Comparison of ENCODE assay signal across 11 cellular contexts in the genomic region with DNA sequence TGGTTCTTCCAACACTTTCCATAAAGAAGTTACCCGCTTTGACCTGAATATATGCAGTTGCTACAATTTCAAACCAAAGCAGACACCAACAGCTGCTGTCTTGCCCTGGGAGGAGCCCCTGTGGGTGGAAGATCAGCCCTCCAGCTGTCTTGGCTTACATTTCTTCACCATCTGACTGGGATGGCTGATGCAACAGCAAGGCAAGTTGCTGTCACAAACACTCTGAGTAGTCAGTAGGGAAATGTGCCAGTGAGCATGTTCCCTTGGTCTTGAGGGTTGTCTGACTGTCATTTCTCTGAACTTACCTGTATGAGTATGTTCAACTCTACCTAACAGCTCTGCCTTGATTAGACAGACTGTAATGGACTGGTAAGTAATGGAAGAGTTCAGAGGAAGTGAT.
DNase-seq lines count a peak whose midpoint lies in the region; ATAC-seq and TF ChIP-seq lines count a peak whose summit lies in the region.
"Had no signal": no experiment of that assay in that cellular context is flagged by ENCODE, and none has a peak within 500 bp of the region (broad histone marks: within the 10 kb centered on the region; RNA-seq: fewer than 3 reads in every experiment).

No MANE protein-coding gene starts in this region.

- H3K27me3 Mint-ChIP-seq in activated naive CD4-positive, alpha-beta T cell treated with anti-CD3 and anti-CD28 coated beads for 36 hours (ENCODE audit: low read depth), result peaks cover 17% of the 10 kb centered on the region
- H3K27me3 Mint-ChIP-seq in stimulated activated naive CD8-positive, alpha-beta T cell treated with anti-CD3 and anti-CD28 coated beads, Interleukin-15, amount 100 ng/mL, for 72 hours, result peaks cover 11% of the 10 kb centered on the region

- H3K27ac Mint-ChIP-seq in activated naive CD4-positive, alpha-beta T cell treated with anti-CD3 and anti-CD28 coated beads for 36 hours, result peak overlapping the region; percentile 72
- H3K27ac Mint-ChIP-seq in stimulated activated naive CD8-positive, alpha-beta T cell treated with anti-CD3 and anti-CD28 coated beads, Interleukin-15, amount 100 ng/mL, for 72 hours, result peak overlapping the region; percentile 91 to 96
- H3K27ac Mint-ChIP-seq: natural killer cell had no signal

- intact Hi-C loops in activated naive CD4-positive, alpha-beta T cell treated with anti-CD3 and anti-CD28 coated beads for 36 hours (cut with micrococcal nuclease), result loop anchor here (10.0 kb wide), 1 partner anchor 445 kb away; no protein-coding TSS in a partner anchor
- intact Hi-C loops in transverse colon (cut with DNase I; ENCODE audit: low total_unique reads), result no loop called here

- H3K4me3 Mint-ChIP-seq in activated naive CD4-positive, alpha-beta T cell treated with anti-CD3 and anti-CD28 coated beads for 36 hours, result no peak overlapping the region
- H3K4me3 Mint-ChIP-seq in stimulated activated naive CD8-positive, alpha-beta T cell treated with anti-CD3 and anti-CD28 coated beads, Interleukin-15, amount 100 ng/mL, for 72 hours, result no peak overlapping the region
- H3K4me3 Mint-ChIP-seq: natural killer cell had no signal

- no peaks in the 10 kb centered on the region for H3K36me3 Mint-ChIP-seq in activated naive CD4-positive, alpha-beta T cell treated with anti-CD3 and anti-CD28 coated beads for 36 hours (ENCODE audit: low read depth)
- H3K36me3 Mint-ChIP-seq: natural killer cell had no signal

- no peaks in the 10 kb centered on the region for H3K27me3 ChIP-seq in transverse colon
- H3K27me3 ChIP-seq: BLaER1 treated with 17β-estradiol and CSF1 and Interleukin-3, amounts not matched to agents 10 nM and 100 nM had no signal

- in situ Hi-C loops in transverse colon (cut with MboI; ENCODE audit: low pct_ligation_motif_present in 1 of 4, low pct_unique_long_range_greater_than_20kb in 1 of 4, low sequenced_read_pairs in 3 of 4), result no loop called here

- peak; percentile 67 for DNase-seq in activated naive CD4-positive, alpha-beta T cell treated with anti-CD3 and anti-CD28 coated beads for 36 hours
- no peak for DNase-seq in activated naive CD4-positive, alpha-beta T cell (lab: John Stamatoyannopoulos, UW)
- DNase-seq in NCI-H460 (ENCODE audit: extremely low read depth, low read depth) (peak; percentile 26), epithelial cell of esophagus (ENCODE audit: low read depth) (peak; percentile 66), pons (ENCODE audit: low spot score) (no peak), transverse colon (no peak)
- DNase-seq in stimulated activated naive CD8-positive, alpha-beta T cell treated with anti-CD3 and anti-CD28 coated beads, Interleukin-15, amount 100 ng/mL, for 72 hours, result peak; percentile 28 to 70
- DNase-seq: activated CD4-positive, CD25-positive, alpha-beta regulatory T cell; natural killer cell had no signal

- TF ChIP-seq CTCF in epithelial cell of esophagus (IDR thresholded peaks at IDR 0.05; ENCODE audit: insufficient read depth, low read depth, low read length, missing control alignments), result no peak
- TF ChIP-seq CTCF in transverse colon (IDR thresholded peaks at IDR 0.05), result no peak

- H3K4me3 ChIP-seq in epithelial cell of esophagus (ENCODE audit: low read length) (no peak overlapping the region), transverse colon (no peak overlapping the region)
- H3K4me3 ChIP-seq: BLaER1 treated with 17β-estradiol and CSF1 and Interleukin-3, amounts not matched to agents 10 nM and 100 nM had no signal

- TF ChIP-seq EP300 in transverse colon (IDR thresholded peaks at IDR 0.05; ENCODE audit: low read depth), result no peak

- H3K36me3 ChIP-seq in transverse colon, result no peaks in the 10 kb centered on the region
- H3K36me3 ChIP-seq: BLaER1 treated with 17β-estradiol and CSF1 and Interleukin-3, amounts not matched to agents 10 nM and 100 nM had no signal

- WGBS in transverse colon (ENCODE audit: low coverage in 1 of 2), 2 donors, result 94% methylated on average over 1 of the region's 1 CpG; no CpG with 5 or more reads in 1 of the 2 donors

- CTCF ChIA-PET in activated naive CD4-positive, alpha-beta T cell treated with anti-CD3 and anti-CD28 coated beads for 36 hours (lab: Charles Lee), result interaction anchor here (0.7 kb wide), 1 partner anchor 1059 kb away, joined by 4 read pairs; no protein-coding TSS in a partner anchor

- peaks cover 0 to 6% (median under 1%) of the 10 kb centered on the region in 4 donors for H3K4me1 ChIP-seq in transverse colon

- H3K4me1 Mint-ChIP-seq in activated naive CD4-positive, alpha-beta T cell treated with anti-CD3 and anti-CD28 coated beads for 36 hours (ENCODE audit: low read depth), result peaks cover 4% of the 10 kb centered on the region
- peaks cover 9% of the 10 kb centered on the region for H3K4me1 Mint-ChIP-seq in stimulated activated naive CD8-positive, alpha-beta T cell treated with anti-CD3 and anti-CD28 coated beads, Interleukin-15, amount 100 ng/mL, for 72 hours
- H3K4me1 Mint-ChIP-seq: natural killer cell had no signal

- H3K9me3 Mint-ChIP-seq in activated naive CD4-positive, alpha-beta T cell treated with anti-CD3 and anti-CD28 coated beads for 36 hours, result no peaks in the 10 kb centered on the region
- H3K9me3 Mint-ChIP-seq in stimulated activated naive CD8-positive, alpha-beta T cell treated with anti-CD3 and anti-CD28 coated beads, Interleukin-15, amount 100 ng/mL, for 72 hours, result peaks cover 0 to 7% of the 10 kb centered on the region in 2 donors
- H3K9me3 Mint-ChIP-seq: natural killer cell had no signal

- no peaks in the 10 kb centered on the region for H3K9me3 ChIP-seq in transverse colon
- H3K9me3 ChIP-seq: BLaER1 treated with 17β-estradiol and CSF1 and Interleukin-3, amounts not matched to agents 10 nM and 100 nM had no signal

- no peak overlapping the region for H3K27ac ChIP-seq in transverse colon

- peak; percentile 88 for ATAC-seq in stimulated activated naive CD8-positive, alpha-beta T cell treated with anti-CD3 and anti-CD28 coated beads, Interleukin-15, amount 100 ng/mL, for 72 hours
- no peak for ATAC-seq in HG03469 (IDR thresholded peaks at IDR 0.05; ENCODE audit: unreplicated experiment)
- ATAC-seq: natural killer cell had no signal

- TF ChIP-seq POLR2A in transverse colon (IDR thresholded peaks at IDR 0.05), result no peak

Comparison
In these comparisons a context has a peak if more than half of its experiments do, and no peak if none do; other contexts are left out.
1. DNase-seq: peak in activated naive CD4-positive, alpha-beta T cell treated with anti-CD3 and anti-CD28 coated beads for 36 hours (single experiment), NCI-H460 (single experiment), epithelial cell of esophagus (single experiment) and stimulated activated naive CD8-positive, alpha-beta T cell treated with anti-CD3 and anti-CD28 coated beads, Interleukin-15, amount 100 ng/mL, for 72 hours (2 of 2); none in activated naive CD4-positive, alpha-beta T cell (0 of 4), pons (single experiment) and transverse colon (single experiment).